Comparison of ENCODE assay signal across 25 cellular contexts in genomic region chr1:18642278-18643095, GRCh38. TPM values are rescaled to one million over a fixed set of nuclear protein-coding genes. Genes with fewer than 3 reads are reported as not detected.
DNase-seq lines count a peak whose midpoint lies in the region; ATAC-seq and TF ChIP-seq lines count a peak whose summit lies in the region.
"Had no signal": no experiment of that assay in that cellular context is flagged by ENCODE, and none has a peak within 500 bp of the region (broad histone marks: within the 10 kb centered on the region; RNA-seq: fewer than 3 reads in every experiment).

No MANE protein-coding gene starts in this region.

- H3K4me3 ChIP-seq in HCT116 (replicated peaks in 1 of 2; ENCODE audit: low read depth in 1 of 2, low read length in 2 of 2) (no peak overlapping the region), endodermal cell (ENCODE audit: low read length) (peak overlapping the region; percentile 79), sigmoid colon (no peak overlapping the region), uterus (no peak overlapping the region)
- H3K4me3 ChIP-seq: BLaER1, esophagus muscularis mucosa, lung, right atrium auricular region, vagina had no signal

- H2AFZ ChIP-seq in HCT116 (ENCODE audit: low read depth, low read length, poor library complexity, severe bottlenecking): no peak overlapping the region

- H3K36me3 ChIP-seq in HCT116 (ENCODE audit: control insufficient read depth in 1 of 2, insufficient read depth in 2 of 2, low read length in 2 of 2) (no peaks in the 10 kb centered on the region), endodermal cell (ENCODE audit: control insufficient read depth, insufficient read depth, low read length) (no peaks in the 10 kb centered on the region), sigmoid colon (no peaks in the 10 kb centered on the region), uterus (no peaks in the 10 kb centered on the region)
- H3K36me3 ChIP-seq: BLaER1, esophagus muscularis mucosa, right atrium auricular region, vagina had no signal

- H3K9me3 Mint-ChIP-seq in Calu3 (ENCODE audit: low read depth, unreplicated experiment): no peaks in the 10 kb centered on the region
- H3K9me3 Mint-ChIP-seq in endodermal cell: no peaks in the 10 kb centered on the region
- no peaks in the 10 kb centered on the region for H3K9me3 Mint-ChIP-seq in neural crest cell
- H3K9me3 Mint-ChIP-seq: T-cell had no signal

- H3K27ac ChIP-seq in HCT116 (ENCODE audit: low read depth, low read length) (no peak overlapping the region), endodermal cell (ENCODE audit: low read depth, low read length) (no peak overlapping the region), sigmoid colon (no peak overlapping the region), uterus (no peak overlapping the region)
- H3K27ac ChIP-seq: BLaER1, esophagus muscularis mucosa, right atrium auricular region, vagina had no signal

- no peaks in the 10 kb centered on the region for H3K79me2 ChIP-seq in HCT116 (ENCODE audit: insufficient read depth, low read length)

- RAD21 ChIA-PET in HCT116 (lab: Charles Lee; ENCODE audit: low non-redundant PET in 1 of 2, low total read pairs in 2 of 2, uncharacterized antibody in 2 of 2, unreplicated experiment in 2 of 2): no interaction called here

- H3K36me3 Mint-ChIP-seq in Calu3 (ENCODE audit: insufficient read depth, unreplicated experiment) (peaks cover 4% of the 10 kb centered on the region), endodermal cell (ENCODE audit: low read depth) (no peaks in the 10 kb centered on the region), neural crest cell (ENCODE audit: low read depth) (no peaks in the 10 kb centered on the region)
- H3K36me3 Mint-ChIP-seq: activated CD8-positive, alpha-beta memory T cell treated with anti-CD3 and anti-CD28 coated beads, Interleukin-2, amount 10 ng/mL, durations not matched to agents 7 days and 5 days; T-cell had no signal

- H3K27me3 ChIP-seq in HCT116 (ENCODE audit: insufficient read depth, low read length): peaks cover 31% of the 10 kb centered on the region; the same call in 1 of the 2 replicates
- peaks cover 91% of the 10 kb centered on the region for H3K27me3 ChIP-seq in endodermal cell (ENCODE audit: control insufficient read depth, insufficient read depth, low read length, poor library complexity, severe bottlenecking)
- peaks cover 86 to 100% (median 100%) of the 10 kb centered on the region in 3 donors for H3K27me3 ChIP-seq in sigmoid colon
- H3K27me3 ChIP-seq in uterus: peaks cover 4 to 92% of the 10 kb centered on the region in 2 donors

- TF ChIP-seq POLR2A in HCT116 (IDR thresholded peaks at IDR 0.05; ENCODE audit: borderline replicate concordance, extremely low read depth, insufficient read depth, insufficient read length) (no peak), sigmoid colon (IDR thresholded peaks at IDR 0.05) (no peak), uterus (IDR thresholded peaks at IDR 0.05) (no peak)

- H4K20me1 ChIP-seq in HCT116 (ENCODE audit: insufficient read depth): no peaks in the 10 kb centered on the region

- TF ChIP-seq RAD21 in HCT116 (IDR thresholded peaks at IDR 0.05; ENCODE audit: low read depth): no peak

- H3K4me1 Mint-ChIP-seq in Calu3 (ENCODE audit: low read depth, unreplicated experiment) (peaks cover 33% of the 10 kb centered on the region), endodermal cell (peaks cover 67% of the 10 kb centered on the region), neural crest cell (peaks cover 71% of the 10 kb centered on the region)

- H3K9me3 ChIP-seq in HCT116 (ENCODE audit: control insufficient read depth in 1 of 2, insufficient read depth in 1 of 2, low read depth in 1 of 2, low read length in 2 of 2) (no peaks in the 10 kb centered on the region), endodermal cell (ENCODE audit: control insufficient read depth, low read length) (no peaks in the 10 kb centered on the region), sigmoid colon (no peaks in the 10 kb centered on the region), uterus (no peaks in the 10 kb centered on the region)
- H3K9me3 ChIP-seq: BLaER1, esophagus muscularis mucosa, right atrium auricular region, vagina had no signal

- POLR2A ChIA-PET in HCT116 (lab: Charles Lee): no interaction called here

- H3K4me3 Mint-ChIP-seq in Calu3 (ENCODE audit: low read depth, unreplicated experiment) (peak overlapping the region; percentile 27), endodermal cell (peak overlapping the region; percentile 63), neural crest cell (peak overlapping the region; percentile 79)

- TF ChIP-seq CTCF in Calu3 (IDR thresholded peaks at IDR 0.05; ENCODE audit: unreplicated experiment) (no peak), HCT116 (IDR thresholded peaks at IDR 0.05 in 2 of 3, conservative IDR thresholded peaks at IDR 0.05 in 1 of 3; ENCODE audit: borderline replicate concordance in 1 of 3, insufficient read depth in 1 of 3, low read depth in 2 of 3, low read length in 2 of 3) (no peak), endodermal cell (conservative IDR thresholded peaks at IDR 0.05) (no peak), neural crest cell (conservative IDR thresholded peaks at IDR 0.05) (no peak), sigmoid colon (IDR thresholded peaks at IDR 0.05) (no peak), uterus (IDR thresholded peaks at IDR 0.05) (no peak)

- BruUV-seq in Calu3 (replicated peaks; lab: Mats Ljungman, UMichigan): no TSS peak
- BruUV-seq in HCT116 (replicated peaks; lab: Mats Ljungman, UMichigan): no TSS peak

- CTCF ChIA-PET in Calu3 (lab: Charles Lee): interaction anchor here (1.2 kb wide), 1 partner anchor 28 kb away, joined by 6 read pairs; no protein-coding TSS in a partner anchor
- CTCF ChIA-PET in HCT116 (lab: Charles Lee): no interaction called here

- H3K9ac ChIP-seq in HCT116 (ENCODE audit: low read length) (no peak overlapping the region), endodermal cell (ENCODE audit: extremely low read depth, low read length, poor library complexity, severe bottlenecking) (no peak overlapping the region)
- H3K9ac ChIP-seq: BLaER1 had no signal

- no peaks in the 10 kb centered on the region for H3K9me2 ChIP-seq in HCT116 (ENCODE audit: insufficient read depth)

- H3K4me1 ChIP-seq in HCT116 (ENCODE audit: control insufficient read depth in 1 of 2, insufficient read depth in 2 of 2, low read length in 2 of 2) (peaks cover 3 to 12% of the 10 kb centered on the region in 2 experiments; a peak in 3 of 4 replicates), endodermal cell (ENCODE audit: control insufficient read depth, insufficient read depth, low read length) (peaks cover 10% of the 10 kb centered on the region), sigmoid colon (peaks cover 0 to 32% (median 24%) of the 10 kb centered on the region in 4 donors), uterus (no peaks in the 10 kb centered on the region)

- intact Hi-C loops in Calu3 (cut with micrococcal nuclease; ENCODE audit: unreplicated experiment): no loop called here
- intact Hi-C loops in HCT116 (cut with micrococcal nuclease): no loop called here
- intact Hi-C loops in sigmoid colon (cut with DNase I): no loop called here
- intact Hi-C loops in uterus (cut with DNase I; ENCODE audit: low total_unique reads): no loop called here

- H3K4me2 ChIP-seq in HCT116 (ENCODE audit: low read length): peak overlapping the region; percentile 89; the same call in 1 of the 2 replicates

- no peak overlapping the region for H3K27ac Mint-ChIP-seq in Calu3 (ENCODE audit: unreplicated experiment)
- peak overlapping the region; percentile 50 for H3K27ac Mint-ChIP-seq in endodermal cell
- H3K27ac Mint-ChIP-seq in neural crest cell (ENCODE audit: unreplicated experiment): no peak overlapping the region
- H3K27ac Mint-ChIP-seq: T-cell had no signal

- no peak for ATAC-seq in HCT116
- ATAC-seq: activated CD8-positive, alpha-beta memory T cell treated with anti-CD3 and anti-CD28 coated beads, Interleukin-2, amount 10 ng/mL, durations not matched to agents 7 days and 5 days had no signal

- TF ChIP-seq EP300 in sigmoid colon (IDR thresholded peaks at IDR 0.05): no peak

- DNase-seq in Calu3: no peak
- no peak for DNase-seq in HCT116 (ENCODE audit: low read depth, low spot score)
- DNase-seq in endodermal cell: peak; percentile 81
- DNase-seq in neural crest cell (ENCODE audit: low read depth, low spot score): no peak
- no peak for DNase-seq in GOT3 (lab: John Stamatoyannopoulos, UW)
- DNase-seq in RKO (ENCODE audit: low spot score): no peak
- no peak for DNase-seq in sigmoid colon
- DNase-seq in uterus: no peak
- DNase-seq: ACHN; activated CD4-positive, alpha-beta T cell treated with anti-CD3 and anti-CD28 coated beads for 48 hours; activated CD8-positive, alpha-beta memory T cell treated with anti-CD3 and anti-CD28 coated beads, Interleukin-2, amount 10 ng/mL, durations not matched to agents 7 days and 5 days; effector memory CD4-positive, alpha-beta T cell; EL; hippocampal formation; NCI-H774; SIG-M5; T-cell had no signal

- H3K27me3 Mint-ChIP-seq in Calu3 (ENCODE audit: unreplicated experiment) (peaks cover 98% of the 10 kb centered on the region), endodermal cell (ENCODE audit: insufficient read depth) (peaks cover 92% of the 10 kb centered on the region), neural crest cell (ENCODE audit: low read depth) (peaks cover 98% of the 10 kb centered on the region)

- 0 to 1% methylated on average over 4 to 22 of the region's 22 CpGs for WGBS in endodermal cell (ENCODE audit: insufficient coverage in 1 of 2, insufficient read length in 1 of 2), 2 experiments
- WGBS in sigmoid colon, 2 donors: 3 to 7% methylated on average over 22 of the region's 22 CpGs

TF ChIP-seq in HCT116, 20 proteins besides CTCF, POLR2A, EP300 and RAD21:
- no peak for TF ChIP-seq EGR1 (IDR thresholded peaks at IDR 0.05; ENCODE audit: low read depth)
- TF ChIP-seq ZNF274 (IDR thresholded peaks at IDR 0.05; ENCODE audit: low read depth, low read length): no peak
- TF ChIP-seq SP1 (IDR thresholded peaks at IDR 0.05; ENCODE audit: low read depth): no peak

RNA-seq across cellular contexts. Expression of gene PAX7, which starts 11.8 kb away (rescaled TPM):
- total RNA-seq in Calu3 (2022) (not detected in 2 replicates), HCT116 (2021; ENCODE audit: unreplicated experiment) (not detected), endodermal cell (1 to 10 TPM; 2.2 to 2.4 TPM), neural crest cell (10.2 and 10.9 TPM in 2 replicates), sigmoid colon (not detected), uterus (not detected)
- not detected in 2 replicates for polyA plus RNA-seq in HCT116 (2012)
- 13.1 TPM for polyA plus RNA-seq in endodermal cell (2013, experiment 1 of 2)
- 12.1 TPM for polyA plus RNA-seq in endodermal cell (2013, experiment 2 of 2)
- not detected for polyA plus RNA-seq in sigmoid colon
- total RNA-seq: activated CD8-positive, alpha-beta memory T cell treated with anti-CD3 and anti-CD28 coated beads, Interleukin-2, amount 10 ng/mL, durations not matched to agents 7 days and 5 days; esophagus muscularis mucosa; HT-29; kidney epithelial cell; osteocyte; right atrium auricular region; T-cell; vagina had no signal
- polyA plus RNA-seq: lung had no signal

Comparison
In these comparisons a context has a peak if more than half of its experiments do, and no peak if none do; other contexts are left out.
1. H3K4me3 Mint-ChIP-seq: peak in every context shown above with its lines; median percentile 79 in neural crest cell; 63 in endodermal cell; 27 in Calu3.